In genomic region chr9:133148351-133149129, GRCh38 we compare ENCODE assay signal across 8 cellular contexts. TPM values are rescaled to one million over a fixed set of nuclear protein-coding genes. Genes with fewer than 3 reads are reported as not detected.
A peak's percentile ranks its signal among the peaks of the same experiment; 100 is the strongest.
DNase-seq lines count a peak whose midpoint lies in the region; ATAC-seq and TF ChIP-seq lines count a peak whose summit lies in the region.

No MANE protein-coding gene starts in this region.

- intact Hi-C loops in tibial artery (cut with DNase I; ENCODE audit: low total_unique reads) = loop anchor here (5.0 kb wide), 1 partner anchor 121 kb away; no protein-coding TSS in a partner anchor

- DNase-seq in MV-4-11 (lab: John Stamatoyannopoulos, UW) (peak; percentile 34), mucosa of gallbladder (ENCODE audit: low spot score) (peak; percentile 37), tibial artery (peak in 1 of 2 donors; percentile 82)
- DNase-seq in activated CD4-positive, alpha-beta T cell treated with anti-CD3 and anti-CD28 coated beads, Interleukin-2, amount 50 U/mL, for 4 hours = peak; percentile 49 to 58
- peak; percentile 60 to 63 (median 62) for DNase-seq in effector memory CD8-positive, alpha-beta T cell

- H3K27ac Mint-ChIP-seq in effector memory CD8-positive, alpha-beta T cell = peak overlapping the region; percentile 100

- H3K27me3 ChIP-seq in tibial artery = no peaks in the 10 kb centered on the region

- no peaks in the 10 kb centered on the region for H3K27me3 Mint-ChIP-seq in effector memory CD8-positive, alpha-beta T cell

- H3K4me1 ChIP-seq in HEK293 (ENCODE audit: control insufficient read depth, insufficient read depth, low read length) (peaks cover 3% of the 10 kb centered on the region; the same call in 1 of the 2 replicates), tibial artery (peaks cover 3 to 37% (median 29%) of the 10 kb centered on the region in 4 donors)

- peaks cover 31 to 34% of the 10 kb centered on the region in 2 donors for H3K4me1 Mint-ChIP-seq in effector memory CD8-positive, alpha-beta T cell (ENCODE audit: low read depth in 2 of 2)

- ATAC-seq in GM18499 (IDR thresholded peaks at IDR 0.05; ENCODE audit: insufficient read depth, unreplicated experiment) = peak; percentile 8
- peak; percentile 38 for ATAC-seq in effector memory CD8-positive, alpha-beta T cell (replicated peaks)
- no peak for ATAC-seq in HG02678 (IDR thresholded peaks at IDR 0.05; ENCODE audit: unreplicated experiment)

- no peaks in the 10 kb centered on the region for H3K9me3 ChIP-seq in HEK293 (ENCODE audit: control insufficient read depth, insufficient read depth, low read depth, low read length)
- H3K9me3 ChIP-seq in tibial artery = no peaks in the 10 kb centered on the region

- no peaks in the 10 kb centered on the region for H3K9me3 Mint-ChIP-seq in effector memory CD8-positive, alpha-beta T cell

- H3K36me3 ChIP-seq in HEK293 (ENCODE audit: control insufficient read depth in 2 of 2, insufficient read depth in 1 of 2, low read length in 2 of 2) = no peaks in the 10 kb centered on the region
- H3K36me3 ChIP-seq in tibial artery = no peaks in the 10 kb centered on the region

- H3K4me3 ChIP-seq in HEK293 (ENCODE audit: low read depth, low read length) (peak overlapping the region; percentile 64), tibial artery (peak overlapping the region; percentile 60 to 82)

- H3K27ac ChIP-seq in HEK293 (ENCODE audit: extremely low read depth, low read depth, low read length) (peak overlapping the region; percentile 89), tibial artery (peak overlapping the region; percentile 85 to 86)

- H3K4me3 Mint-ChIP-seq in effector memory CD8-positive, alpha-beta T cell = peak overlapping the region; percentile 79 to 89

- CTCF ChIA-PET in HEK293 (lab: Yijun Ruan, JAX) = interaction anchor here (0.6 to 7.8 kb wide), 22 partner anchors 8 to 1576 kb away, joined by 3 to 342 read pairs (median 7); no protein-coding TSS in a partner anchor

- POLR2A ChIA-PET in HEK293 (lab: Yijun Ruan, JAX) = interaction anchor here (0.6 to 1.9 kb wide), 11 partner anchors 10 to 1514 kb away, joined by 3 to 11 read pairs (median 5); partner anchors contain the start of genes GTF3C5, MED22 and RPL7A

- no peak for TF ChIP-seq CTCF in HEK293 (tag by site-specific recombination; IDR thresholded peaks at IDR 0.05)
- TF ChIP-seq CTCF in tibial artery (IDR thresholded peaks at IDR 0.05) = no peak

- H3K36me3 Mint-ChIP-seq in effector memory CD8-positive, alpha-beta T cell (ENCODE audit: insufficient read depth) = peaks cover 60% of the 10 kb centered on the region

TF ChIP-seq in HEK293, 187 proteins besides CTCF, POLR2A, EP300 and RAD21 (continues in another document):
- TF ChIP-seq YY2 (tag by site-specific recombination; IDR thresholded peaks at IDR 0.05) (no peak), ZNF23 (tag by site-specific recombination; IDR thresholded peaks at IDR 0.05; ENCODE audit: borderline replicate concordance) (no peak), ZNF112 (tag by site-specific recombination; IDR thresholded peaks at IDR 0.05) (no peak), ZNF138 (tag by site-specific recombination; IDR thresholded peaks at IDR 0.05; ENCODE audit: borderline replicate concordance) (no peak), ZNF645 (tag by site-specific recombination; IDR thresholded peaks at IDR 0.05) (no peak), HOXA7 (CRISPR knock-in tag; IDR thresholded peaks at IDR 0.05; ENCODE audit: borderline replicate concordance) (no peak), ZNF600 (tag by site-specific recombination; IDR thresholded peaks at IDR 0.05) (no peak), OVOL3 (tag by site-specific recombination; IDR thresholded peaks at IDR 0.05) (no peak), ZNF133 (tag by site-specific recombination; IDR thresholded peaks at IDR 0.05) (no peak), ZNF223 (tag by site-specific recombination; IDR thresholded peaks at IDR 0.05) (no peak), ELK4 (IDR thresholded peaks at IDR 0.05; ENCODE audit: borderline replicate concordance, low read depth, low read length) (no peak), PRDM1 (tag by site-specific recombination; IDR thresholded peaks at IDR 0.05) (no peak), ZNF701 (tag by site-specific recombination; IDR thresholded peaks at IDR 0.05) (no peak), ZNF473 (tag by site-specific recombination; IDR thresholded peaks at IDR 0.05) (no peak), ZNF311 (tag by site-specific recombination; IDR thresholded peaks at IDR 0.05; ENCODE audit: borderline replicate concordance) (no peak), ZNF843 (tag by site-specific recombination; IDR thresholded peaks at IDR 0.05) (no peak), ZBTB1 (tag by site-specific recombination; IDR thresholded peaks at IDR 0.05) (no peak), ZNF19 (tag by site-specific recombination; IDR thresholded peaks at IDR 0.05; ENCODE audit: low read depth) (no peak), ZNF37A (tag by site-specific recombination; IDR thresholded peaks at IDR 0.05) (no peak), ZBTB7A (tag by site-specific recombination; IDR thresholded peaks at IDR 0.05; ENCODE audit: low read depth) (no peak), BCL11A (tag by site-specific recombination; IDR thresholded peaks at IDR 0.05; ENCODE audit: low read depth) (no peak), ZNF654 (tag by site-specific recombination; IDR thresholded peaks at IDR 0.05; ENCODE audit: low read depth) (no peak), ZNF571 (tag by site-specific recombination; IDR thresholded peaks at IDR 0.05) (no peak), ZNF274 (IDR thresholded peaks at IDR 0.05; ENCODE audit: low read length) (no peak), ZNF274 (tag by site-specific recombination; IDR thresholded peaks at IDR 0.05; ENCODE audit: borderline replicate concordance) (no peak), ZNF266 (tag by site-specific recombination; IDR thresholded peaks at IDR 0.05; ENCODE audit: low read depth) (no peak), KLF9 (tag by site-specific recombination; IDR thresholded peaks at IDR 0.05; ENCODE audit: low read depth) (no peak), ZNF155 (tag by site-specific recombination; IDR thresholded peaks at IDR 0.05) (no peak), SP7 (tag by site-specific recombination; IDR thresholded peaks at IDR 0.05) (peak; percentile 12; the same call in 1 of the 2 replicates), ZNF544 (tag by site-specific recombination; IDR thresholded peaks at IDR 0.05) (no peak), ZNF10 (tag by site-specific recombination; IDR thresholded peaks at IDR 0.05) (no peak), ZBTB21 (tag by site-specific recombination; IDR thresholded peaks at IDR 0.05) (no peak), KLF17 (tag by site-specific recombination; IDR thresholded peaks at IDR 0.05) (peak; percentile 42; the same call in 1 of the 2 replicates), WT1 (tag by site-specific recombination; IDR thresholded peaks at IDR 0.05) (no peak), ZNF777 (tag by site-specific recombination; IDR thresholded peaks at IDR 0.05; ENCODE audit: borderline replicate concordance) (no peak), ZNF624 (tag by site-specific recombination; IDR thresholded peaks at IDR 0.05) (no peak), ZNF529 (tag by site-specific recombination; IDR thresholded peaks at IDR 0.05; ENCODE audit: insufficient replicate concordance) (no peak), ZFP37 (tag by site-specific recombination; IDR thresholded peaks at IDR 0.05) (no peak), ZNF585B (tag by site-specific recombination; IDR thresholded peaks at IDR 0.05) (no peak)

RNA-seq across cellular contexts. Expression of gene GBGT1, which starts 15.2 kb away (rescaled TPM):
- total RNA-seq in mucosa of gallbladder = 26.5 TPM

RNA-seq across cellular contexts. Expression of gene RALGDS, which starts 27.5 kb away (rescaled TPM):
- total RNA-seq in mucosa of gallbladder = 50.7 TPM
